ENCODE assay signal across 1 cellular context in the genomic region with DNA sequence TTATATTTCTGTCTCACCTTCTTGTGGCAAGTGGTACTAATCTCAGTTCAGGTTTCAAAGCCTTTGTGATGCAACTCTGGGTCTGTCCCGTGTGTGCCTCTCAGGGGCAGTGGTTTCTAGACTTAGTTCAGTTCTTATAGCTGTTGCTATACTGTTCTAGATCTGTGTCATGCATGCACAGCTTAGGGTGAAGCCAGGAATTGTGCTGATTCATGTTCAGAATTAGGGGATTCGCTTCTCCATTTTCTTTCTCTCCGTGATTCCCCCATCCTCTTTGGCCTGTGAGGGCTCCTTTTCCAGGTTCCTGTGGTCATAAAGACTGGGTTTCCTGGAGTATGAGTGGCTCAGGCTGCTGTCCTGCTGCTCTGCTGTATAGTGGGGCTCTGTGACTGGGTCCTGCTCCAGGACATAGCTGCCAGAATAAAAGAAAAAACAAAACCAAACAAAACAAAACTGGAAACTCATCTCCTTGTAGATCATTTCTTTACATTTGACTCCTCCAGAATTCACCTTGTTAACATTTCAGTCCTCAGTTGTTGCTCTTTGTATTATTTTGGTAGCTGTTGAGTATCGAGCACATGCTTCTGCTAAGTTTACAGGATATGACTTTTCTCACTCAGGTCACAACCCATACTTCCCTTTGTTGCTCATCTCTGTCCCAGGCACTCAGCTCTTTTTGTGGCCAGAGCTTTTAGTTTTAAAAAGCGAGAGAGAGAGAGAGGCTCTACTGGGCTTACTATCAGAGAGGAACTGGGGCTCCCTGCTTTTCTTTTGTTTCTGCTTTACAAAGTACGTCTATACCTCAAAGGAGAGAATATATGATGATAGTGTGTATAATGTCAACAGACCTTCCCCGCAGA.
TF ChIP-seq lines count a peak whose summit lies in the region.

No MANE protein-coding gene starts in this region.

TF ChIP-seq in GM12878, 131 proteins besides CTCF, POLR2A, EP300 and RAD21 (continued from another document and continues in another):
- TF ChIP-seq RBBP5 (conservative IDR thresholded peaks at IDR 0.05) = no peak
- TF ChIP-seq YY1 (IDR thresholded peaks at IDR 0.05; ENCODE audit: low read depth, low read length) = peak; percentile 71
- TF ChIP-seq LARP7 (IDR thresholded peaks at IDR 0.05) = no peak
- TF ChIP-seq CHD4 (IDR thresholded peaks at IDR 0.05) = no peak; the same call in 1 of the 2 replicates
- TF ChIP-seq ZNF217 (IDR thresholded peaks at IDR 0.05) = peak; percentile 41; the same call in 1 of the 2 replicates
- TF ChIP-seq, protein P1, sequence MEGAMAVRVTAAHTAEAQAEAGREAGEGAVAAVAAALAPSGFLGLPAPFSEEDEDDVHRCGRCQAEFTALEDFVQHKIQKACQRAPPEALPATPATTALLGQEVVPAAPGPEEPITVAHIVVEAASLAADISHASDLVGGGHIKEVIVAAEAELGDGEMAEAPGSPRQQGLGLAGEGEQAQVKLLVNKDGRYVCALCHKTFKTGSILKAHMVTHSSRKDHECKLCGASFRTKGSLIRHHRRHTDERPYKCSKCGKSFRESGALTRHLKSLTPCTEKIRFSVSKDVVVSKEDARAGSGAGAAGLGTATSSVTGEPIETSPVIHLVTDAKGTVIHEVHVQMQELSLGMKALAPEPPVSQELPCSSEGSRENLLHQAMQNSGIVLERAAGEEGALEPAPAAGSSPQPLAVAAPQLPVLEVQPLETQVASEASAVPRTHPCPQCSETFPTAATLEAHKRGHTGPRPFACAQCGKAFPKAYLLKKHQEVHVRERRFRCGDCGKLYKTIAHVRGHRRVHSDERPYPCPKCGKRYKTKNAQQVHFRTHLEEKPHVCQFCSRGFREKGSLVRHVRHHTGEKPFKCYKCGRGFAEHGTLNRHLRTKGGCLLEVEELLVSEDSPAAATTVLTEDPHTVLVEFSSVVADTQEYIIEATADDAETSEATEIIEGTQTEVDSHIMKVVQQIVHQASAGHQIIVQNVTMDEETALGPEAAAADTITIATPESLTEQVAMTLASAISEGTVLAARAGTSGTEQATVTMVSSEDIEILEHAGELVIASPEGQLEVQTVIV (IDR thresholded peaks at IDR 0.05; ENCODE audit: borderline replicate concordance, partially characterized antibody) = no peak
- peak; percentile 99 for TF ChIP-seq BACH1 (IDR thresholded peaks at IDR 0.05; ENCODE audit: borderline replicate concordance)
- TF ChIP-seq NFYA (IDR thresholded peaks at IDR 0.05; ENCODE audit: borderline replicate concordance, low read depth, low read length) = no peak
- TF ChIP-seq FOS (IDR thresholded peaks at IDR 0.05; ENCODE audit: borderline replicate concordance, extremely low read depth, insufficient read length) = no peak
- no peak for TF ChIP-seq SUPT20H (IDR thresholded peaks at IDR 0.05; ENCODE audit: borderline replicate concordance, control insufficient read depth, low read depth, low read length)
- TF ChIP-seq, protein P2, sequence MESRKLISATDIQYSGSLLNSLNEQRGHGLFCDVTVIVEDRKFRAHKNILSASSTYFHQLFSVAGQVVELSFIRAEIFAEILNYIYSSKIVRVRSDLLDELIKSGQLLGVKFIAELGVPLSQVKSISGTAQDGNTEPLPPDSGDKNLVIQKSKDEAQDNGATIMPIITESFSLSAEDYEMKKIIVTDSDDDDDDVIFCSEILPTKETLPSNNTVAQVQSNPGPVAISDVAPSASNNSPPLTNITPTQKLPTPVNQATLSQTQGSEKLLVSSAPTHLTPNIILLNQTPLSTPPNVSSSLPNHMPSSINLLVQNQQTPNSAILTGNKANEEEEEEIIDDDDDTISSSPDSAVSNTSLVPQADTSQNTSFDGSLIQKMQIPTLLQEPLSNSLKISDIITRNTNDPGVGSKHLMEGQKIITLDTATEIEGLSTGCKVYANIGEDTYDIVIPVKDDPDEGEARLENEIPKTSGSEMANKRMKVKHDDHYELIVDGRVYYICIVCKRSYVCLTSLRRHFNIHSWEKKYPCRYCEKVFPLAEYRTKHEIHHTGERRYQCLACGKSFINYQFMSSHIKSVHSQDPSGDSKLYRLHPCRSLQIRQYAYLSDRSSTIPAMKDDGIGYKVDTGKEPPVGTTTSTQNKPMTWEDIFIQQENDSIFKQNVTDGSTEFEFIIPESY (IDR thresholded peaks at IDR 0.05) = no peak
- TF ChIP-seq BRCA1 (IDR thresholded peaks at IDR 0.05; ENCODE audit: low read depth, low read length) = no peak
- TF ChIP-seq CHD1 (IDR thresholded peaks at IDR 0.05; ENCODE audit: low read depth, low read length) = no peak
- TF ChIP-seq ATF7 (IDR thresholded peaks at IDR 0.05; ENCODE audit: low read depth) = peak; percentile 72
- TF ChIP-seq, protein P3, sequence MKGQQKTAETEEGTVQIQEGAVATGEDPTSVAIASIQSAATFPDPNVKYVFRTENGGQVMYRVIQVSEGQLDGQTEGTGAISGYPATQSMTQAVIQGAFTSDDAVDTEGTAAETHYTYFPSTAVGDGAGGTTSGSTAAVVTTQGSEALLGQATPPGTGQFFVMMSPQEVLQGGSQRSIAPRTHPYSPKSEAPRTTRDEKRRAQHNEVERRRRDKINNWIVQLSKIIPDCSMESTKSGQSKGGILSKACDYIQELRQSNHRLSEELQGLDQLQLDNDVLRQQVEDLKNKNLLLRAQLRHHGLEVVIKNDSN (IDR thresholded peaks at IDR 0.05; ENCODE audit: borderline replicate concordance, extremely low read length, insufficient read depth, low read depth, low read length) = no peak
- TF ChIP-seq SREBF2 (IDR thresholded peaks at IDR 0.05; ENCODE audit: low read length) = no peak
- TF ChIP-seq, protein P4, sequence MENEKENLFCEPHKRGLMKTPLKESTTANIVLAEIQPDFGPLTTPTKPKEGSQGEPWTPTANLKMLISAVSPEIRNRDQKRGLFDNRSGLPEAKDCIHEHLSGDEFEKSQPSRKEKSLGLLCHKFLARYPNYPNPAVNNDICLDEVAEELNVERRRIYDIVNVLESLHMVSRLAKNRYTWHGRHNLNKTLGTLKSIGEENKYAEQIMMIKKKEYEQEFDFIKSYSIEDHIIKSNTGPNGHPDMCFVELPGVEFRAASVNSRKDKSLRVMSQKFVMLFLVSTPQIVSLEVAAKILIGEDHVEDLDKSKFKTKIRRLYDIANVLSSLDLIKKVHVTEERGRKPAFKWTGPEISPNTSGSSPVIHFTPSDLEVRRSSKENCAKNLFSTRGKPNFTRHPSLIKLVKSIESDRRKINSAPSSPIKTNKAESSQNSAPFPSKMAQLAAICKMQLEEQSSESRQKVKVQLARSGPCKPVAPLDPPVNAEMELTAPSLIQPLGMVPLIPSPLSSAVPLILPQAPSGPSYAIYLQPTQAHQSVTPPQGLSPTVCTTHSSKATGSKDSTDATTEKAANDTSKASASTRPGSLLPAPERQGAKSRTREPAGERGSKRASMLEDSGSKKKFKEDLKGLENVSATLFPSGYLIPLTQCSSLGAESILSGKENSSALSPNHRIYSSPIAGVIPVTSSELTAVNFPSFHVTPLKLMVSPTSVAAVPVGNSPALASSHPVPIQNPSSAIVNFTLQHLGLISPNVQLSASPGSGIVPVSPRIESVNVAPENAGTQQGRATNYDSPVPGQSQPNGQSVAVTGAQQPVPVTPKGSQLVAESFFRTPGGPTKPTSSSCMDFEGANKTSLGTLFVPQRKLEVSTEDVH (IDR thresholded peaks at IDR 0.05; ENCODE audit: low read depth, partially characterized antibody) = no peak
- TF ChIP-seq, protein P5, sequence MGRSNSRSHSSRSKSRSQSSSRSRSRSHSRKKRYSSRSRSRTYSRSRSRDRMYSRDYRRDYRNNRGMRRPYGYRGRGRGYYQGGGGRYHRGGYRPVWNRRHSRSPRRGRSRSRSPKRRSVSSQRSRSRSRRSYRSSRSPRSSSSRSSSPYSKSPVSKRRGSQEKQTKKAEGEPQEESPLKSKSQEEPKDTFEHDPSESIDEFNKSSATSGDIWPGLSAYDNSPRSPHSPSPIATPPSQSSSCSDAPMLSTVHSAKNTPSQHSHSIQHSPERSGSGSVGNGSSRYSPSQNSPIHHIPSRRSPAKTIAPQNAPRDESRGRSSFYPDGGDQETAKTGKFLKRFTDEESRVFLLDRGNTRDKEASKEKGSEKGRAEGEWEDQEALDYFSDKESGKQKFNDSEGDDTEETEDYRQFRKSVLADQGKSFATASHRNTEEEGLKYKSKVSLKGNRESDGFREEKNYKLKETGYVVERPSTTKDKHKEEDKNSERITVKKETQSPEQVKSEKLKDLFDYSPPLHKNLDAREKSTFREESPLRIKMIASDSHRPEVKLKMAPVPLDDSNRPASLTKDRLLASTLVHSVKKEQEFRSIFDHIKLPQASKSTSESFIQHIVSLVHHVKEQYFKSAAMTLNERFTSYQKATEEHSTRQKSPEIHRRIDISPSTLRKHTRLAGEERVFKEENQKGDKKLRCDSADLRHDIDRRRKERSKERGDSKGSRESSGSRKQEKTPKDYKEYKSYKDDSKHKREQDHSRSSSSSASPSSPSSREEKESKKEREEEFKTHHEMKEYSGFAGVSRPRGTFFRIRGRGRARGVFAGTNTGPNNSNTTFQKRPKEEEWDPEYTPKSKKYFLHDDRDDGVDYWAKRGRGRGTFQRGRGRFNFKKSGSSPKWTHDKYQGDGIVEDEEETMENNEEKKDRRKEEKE (IDR thresholded peaks at IDR 0.05) = no peak
- peak; percentile 28; the same call in 1 of the 2 replicates for TF ChIP-seq SMC3 (IDR thresholded peaks at IDR 0.05; ENCODE audit: borderline replicate concordance, low read length)
- TF ChIP-seq MYB (IDR thresholded peaks at IDR 0.05; ENCODE audit: borderline replicate concordance, low read depth, low read length) = no peak
- peak; percentile 53 for TF ChIP-seq CREB1 (IDR thresholded peaks at IDR 0.05; ENCODE audit: low read depth)
- no peak for TF ChIP-seq HDAC6 (IDR thresholded peaks at IDR 0.05; ENCODE audit: unreplicated experiment)
- 0 out of 2 replicates have a peak, but pooled peaks have one; percentile 15 for TF ChIP-seq GATAD2B (conservative IDR thresholded peaks at IDR 0.05; ENCODE audit: low read depth)
- peak; percentile 82 for TF ChIP-seq MTA3 (IDR thresholded peaks at IDR 0.05; ENCODE audit: borderline replicate concordance, low read length)
- no peak for TF ChIP-seq ZNF384 (IDR thresholded peaks at IDR 0.05; ENCODE audit: borderline replicate concordance, low read depth, low read length)
- TF ChIP-seq, protein P6, sequence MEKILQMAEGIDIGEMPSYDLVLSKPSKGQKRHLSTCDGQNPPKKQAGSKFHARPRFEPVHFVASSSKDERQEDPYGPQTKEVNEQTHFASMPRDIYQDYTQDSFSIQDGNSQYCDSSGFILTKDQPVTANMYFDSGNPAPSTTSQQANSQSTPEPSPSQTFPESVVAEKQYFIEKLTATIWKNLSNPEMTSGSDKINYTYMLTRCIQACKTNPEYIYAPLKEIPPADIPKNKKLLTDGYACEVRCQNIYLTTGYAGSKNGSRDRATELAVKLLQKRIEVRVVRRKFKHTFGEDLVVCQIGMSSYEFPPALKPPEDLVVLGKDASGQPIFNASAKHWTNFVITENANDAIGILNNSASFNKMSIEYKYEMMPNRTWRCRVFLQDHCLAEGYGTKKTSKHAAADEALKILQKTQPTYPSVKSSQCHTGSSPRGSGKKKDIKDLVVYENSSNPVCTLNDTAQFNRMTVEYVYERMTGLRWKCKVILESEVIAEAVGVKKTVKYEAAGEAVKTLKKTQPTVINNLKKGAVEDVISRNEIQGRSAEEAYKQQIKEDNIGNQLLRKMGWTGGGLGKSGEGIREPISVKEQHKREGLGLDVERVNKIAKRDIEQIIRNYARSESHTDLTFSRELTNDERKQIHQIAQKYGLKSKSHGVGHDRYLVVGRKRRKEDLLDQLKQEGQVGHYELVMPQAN (conservative IDR thresholded peaks at IDR 0.05) = no peak
- no peak for TF ChIP-seq SMARCA5 (IDR thresholded peaks at IDR 0.05)
- TF ChIP-seq TCF7 (IDR thresholded peaks at IDR 0.05; ENCODE audit: borderline replicate concordance) = peak; percentile 82
- TF ChIP-seq, protein P7, sequence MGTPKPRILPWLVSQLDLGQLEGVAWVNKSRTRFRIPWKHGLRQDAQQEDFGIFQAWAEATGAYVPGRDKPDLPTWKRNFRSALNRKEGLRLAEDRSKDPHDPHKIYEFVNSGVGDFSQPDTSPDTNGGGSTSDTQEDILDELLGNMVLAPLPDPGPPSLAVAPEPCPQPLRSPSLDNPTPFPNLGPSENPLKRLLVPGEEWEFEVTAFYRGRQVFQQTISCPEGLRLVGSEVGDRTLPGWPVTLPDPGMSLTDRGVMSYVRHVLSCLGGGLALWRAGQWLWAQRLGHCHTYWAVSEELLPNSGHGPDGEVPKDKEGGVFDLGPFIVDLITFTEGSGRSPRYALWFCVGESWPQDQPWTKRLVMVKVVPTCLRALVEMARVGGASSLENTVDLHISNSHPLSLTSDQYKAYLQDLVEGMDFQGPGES (IDR thresholded peaks at IDR 0.05) = no peak; the same call in 1 of the 2 replicates
- TF ChIP-seq POU2F2 (IDR thresholded peaks at IDR 0.05; ENCODE audit: borderline replicate concordance, low read depth, low read length) = peak; percentile 87; the same call in 2 of the 3 replicates
- TF ChIP-seq SIN3A (IDR thresholded peaks at IDR 0.05; ENCODE audit: low read depth, low read length) = 0 out of 2 replicates have a peak, but pooled peaks have one; percentile 14
- TF ChIP-seq NFIC (IDR thresholded peaks at IDR 0.05; ENCODE audit: low read depth, low read length) = peak; percentile 90
- no peak for TF ChIP-seq STAT1 (conservative IDR thresholded peaks at IDR 0.05)
- TF ChIP-seq MXI1 (IDR thresholded peaks at IDR 0.05; ENCODE audit: low read depth, low read length) = no peak; the same call in 1 of the 2 replicates
- peak; percentile 77 for TF ChIP-seq SP1 (IDR thresholded peaks at IDR 0.05; ENCODE audit: low read depth, low read length)
- TF ChIP-seq HDAC2 (IDR thresholded peaks at IDR 0.05) = no peak
- TF ChIP-seq JUND (IDR thresholded peaks at IDR 0.05; ENCODE audit: low read depth, low read length) = peak; percentile 18; the same call in 1 of the 2 replicates
- TF ChIP-seq SMAD1 (IDR thresholded peaks at IDR 0.05; ENCODE audit: low read depth, partially characterized antibody) = no peak
- no peak for TF ChIP-seq MYC (IDR thresholded peaks at IDR 0.05; ENCODE audit: insufficient read depth, insufficient read length, insufficient replicate concordance, low read length, severe bottlenecking)
- TF ChIP-seq RAD51 (IDR thresholded peaks at IDR 0.05) = peak; percentile 12; the same call in 1 of the 2 replicates
- peak; percentile 79; the same call in 1 of the 2 replicates for TF ChIP-seq PML (IDR thresholded peaks at IDR 0.05; ENCODE audit: low read length)
- 0 out of 2 replicates have a peak, but pooled peaks have one; percentile 37 for TF ChIP-seq CHD2 (IDR thresholded peaks at IDR 0.05; ENCODE audit: borderline replicate concordance, low read depth, low read length)
- no peak; the same call in 1 of the 2 replicates for TF ChIP-seq STAT3 (IDR thresholded peaks at IDR 0.05; ENCODE audit: low read depth, low read length)
- TF ChIP-seq SMAD5 (IDR thresholded peaks at IDR 0.05; ENCODE audit: low read depth) = no peak
- peak; percentile 78 for TF ChIP-seq FOXM1 (IDR thresholded peaks at IDR 0.05; ENCODE audit: low read depth, low read length)
